ENCODE assay signal across 29 cellular contexts in the genomic region with DNA sequence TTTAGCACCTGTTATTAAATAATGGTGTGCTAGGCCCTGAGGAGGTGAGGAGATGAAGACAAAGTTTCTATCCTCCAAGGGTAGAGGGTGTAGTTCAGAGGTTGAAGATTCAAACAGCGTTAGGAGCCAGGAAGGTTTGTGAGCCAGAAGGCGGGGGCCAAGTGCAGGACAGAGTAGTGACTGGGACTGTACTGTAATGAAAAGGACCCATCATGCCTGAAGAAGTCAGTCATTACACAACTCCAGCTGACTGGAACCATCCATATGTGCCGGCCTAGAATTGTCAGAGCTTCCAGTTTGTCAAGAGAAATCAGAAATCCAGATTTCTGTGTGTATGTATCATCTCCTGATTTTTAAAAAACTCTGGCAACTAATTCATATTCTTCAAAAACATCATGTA.
"Had no signal": no experiment of that assay in that cellular context is flagged by ENCODE, and none has a peak within 500 bp of the region (broad histone marks: within the 10 kb centered on the region; RNA-seq: fewer than 3 reads in every experiment).

No MANE protein-coding gene starts in this region.

- H3K9me3 Mint-ChIP-seq: central memory CD8-positive, alpha-beta T cell; dendritic cell treated with granulocyte-macrophage colony-stimulating factor and Interleukin-4, amounts not matched to agents 40 ng/mL and 50 ng/mL, for 4 days; memory B cell; naive B cell; natural killer cell treated with Interleukin-12 subunit alpha and Interleukin-12 subunit beta and Interleukin-15 and Interleukin-18, amount 100 ng/mL, for 72 hours; stimulated activated effector memory CD8-positive, alpha-beta T cell treated with anti-CD3 and anti-CD28 coated beads, Interleukin-12 subunit alpha, Interleukin-12 subunit beta, amount 100 ng/mL, for 72 hours had no signal

- H3K4me2 ChIP-seq: neural progenitor cell had no signal

- DNase-seq: colonic mucosa; effector CD8-positive, alpha-beta T cell; endodermal cell; foreskin fibroblast; heart left ventricle; hippocampal formation; left cardiac atrium; left lung; mucosa of descending colon; naive B cell; right cardiac atrium; sigmoid colon; stimulated activated CD4-positive, alpha-beta T cell treated with anti-CD3 and anti-CD28 coated beads, Interleukin-2, amount 100 ng/mL, for 24 hours; stimulated activated CD4-positive, alpha-beta T cell treated with anti-CD3 and anti-CD28 coated beads, Interleukin-4, amount 100 ng/mL, for 24 hours; stimulated activated naive CD4-positive, alpha-beta T cell treated with Interleukin-2 at 50 U/mL for 16 hours; stomach; upper lobe of left lung had no signal

- ATAC-seq: gastroesophageal sphincter; left lung; mucosa of descending colon; natural killer cell treated with Interleukin-12 subunit alpha and Interleukin-12 subunit beta and Interleukin-15 and Interleukin-18, amount 100 ng/mL, for 72 hours; stimulated activated effector memory CD8-positive, alpha-beta T cell treated with anti-CD3 and anti-CD28 coated beads, Interleukin-12 subunit alpha, Interleukin-12 subunit beta, amount 100 ng/mL, for 72 hours had no signal

- H3K36me3 ChIP-seq: colonic mucosa, esophagus muscularis mucosa, gastroesophageal sphincter, heart left ventricle, left lung, neural progenitor cell, prostate gland, sigmoid colon, stomach, tibial nerve, upper lobe of left lung had no signal

- H3K9me3 ChIP-seq: colonic mucosa, esophagus muscularis mucosa, gastroesophageal sphincter, heart left ventricle, left lung, mucosa of descending colon, prostate gland, sigmoid colon, stomach, tibial nerve, upper lobe of left lung had no signal

- H3K4me3 Mint-ChIP-seq: central memory CD8-positive, alpha-beta T cell; dendritic cell treated with granulocyte-macrophage colony-stimulating factor and Interleukin-4, amounts not matched to agents 40 ng/mL and 50 ng/mL, for 4 days; endodermal cell; memory B cell; mesothelial cell of epicardium; naive B cell; natural killer cell treated with Interleukin-12 subunit alpha and Interleukin-12 subunit beta and Interleukin-15 and Interleukin-18, amount 100 ng/mL, for 72 hours; neural progenitor cell; stimulated activated effector memory CD8-positive, alpha-beta T cell treated with anti-CD3 and anti-CD28 coated beads, Interleukin-12 subunit alpha, Interleukin-12 subunit beta, amount 100 ng/mL, for 72 hours had no signal

- H3K4me3 ChIP-seq: colonic mucosa, esophagus muscularis mucosa, gastroesophageal sphincter, heart left ventricle, left lung, lung, mucosa of descending colon, neural progenitor cell, prostate gland, sigmoid colon, stomach, tibial nerve, upper lobe of left lung had no signal

- H3K27me3 Mint-ChIP-seq: central memory CD8-positive, alpha-beta T cell; dendritic cell treated with granulocyte-macrophage colony-stimulating factor and Interleukin-4, amounts not matched to agents 40 ng/mL and 50 ng/mL, for 4 days; memory B cell; naive B cell; natural killer cell treated with Interleukin-12 subunit alpha and Interleukin-12 subunit beta and Interleukin-15 and Interleukin-18, amount 100 ng/mL, for 72 hours had no signal

- H3K27me3 ChIP-seq: colonic mucosa, esophagus muscularis mucosa, gastroesophageal sphincter, heart left ventricle, left lung, neural progenitor cell, sigmoid colon, stomach, tibial nerve, upper lobe of left lung had no signal

- H3K9ac ChIP-seq: neural progenitor cell had no signal

- H3K36me3 Mint-ChIP-seq: naive B cell; natural killer cell treated with Interleukin-12 subunit alpha and Interleukin-12 subunit beta and Interleukin-15 and Interleukin-18, amount 100 ng/mL, for 72 hours; neural progenitor cell; stimulated activated effector memory CD8-positive, alpha-beta T cell treated with anti-CD3 and anti-CD28 coated beads, Interleukin-12 subunit alpha, Interleukin-12 subunit beta, amount 100 ng/mL, for 72 hours had no signal

- H3K4me1 Mint-ChIP-seq: endodermal cell had no signal

- H3K4me1 ChIP-seq: colonic mucosa, neural progenitor cell, prostate gland had no signal

- H3K27ac Mint-ChIP-seq: dendritic cell treated with granulocyte-macrophage colony-stimulating factor and Interleukin-4, amounts not matched to agents 40 ng/mL and 50 ng/mL, for 4 days; endodermal cell; memory B cell; mesothelial cell of epicardium; natural killer cell treated with Interleukin-12 subunit alpha and Interleukin-12 subunit beta and Interleukin-15 and Interleukin-18, amount 100 ng/mL, for 72 hours; neural progenitor cell had no signal

- H3K27ac ChIP-seq: colonic mucosa, esophagus muscularis mucosa, gastroesophageal sphincter, left lung, neural progenitor cell, prostate gland, sigmoid colon, stomach, tibial nerve, upper lobe of left lung had no signal

- H2AFZ ChIP-seq: neural progenitor cell had no signal
